Comparison of ENCODE assay signal across 17 cellular contexts in genomic region chr21:28746166-28746565, GRCh38.
"Had no signal": no experiment of that assay in that cellular context is flagged by ENCODE, and none has a peak within 500 bp of the region (broad histone marks: within the 10 kb centered on the region; RNA-seq: fewer than 3 reads in every experiment).

No MANE protein-coding gene starts in this region.

- H3K36me3 ChIP-seq: adrenal gland, ascending aorta, breast epithelium, esophagus squamous epithelium, gastroesophageal sphincter, heart right ventricle had no signal

- H3K27ac Mint-ChIP-seq: activated CD4-positive, alpha-beta memory T cell treated with anti-CD3 and anti-CD28 coated beads, Interleukin-2, amount 10 ng/mL, durations not matched to agents 7 days and 5 days; activated CD4-positive, alpha-beta T cell treated with anti-CD3 and anti-CD28 coated beads, Interleukin-2, amount 10 ng/mL, durations not matched to agents 7 days and 5 days; activated naive CD8-positive, alpha-beta T cell; activated T-helper 17 cell treated with anti-CD3 and anti-CD28 coated beads, Interleukin-2, amount 50 U/mL, for 72 hours; brain; effector memory CD8-positive, alpha-beta T cell; WTC11 had no signal

- H3K36me3 Mint-ChIP-seq: brain had no signal

- H3K4me1 ChIP-seq: breast epithelium had no signal

- H3K27me3 Mint-ChIP-seq: activated CD4-positive, alpha-beta memory T cell treated with anti-CD3 and anti-CD28 coated beads, Interleukin-2, amount 10 ng/mL, durations not matched to agents 7 days and 5 days; activated CD4-positive, alpha-beta T cell treated with anti-CD3 and anti-CD28 coated beads, Interleukin-2, amount 10 ng/mL, durations not matched to agents 7 days and 5 days; activated naive CD8-positive, alpha-beta T cell; activated T-helper 17 cell treated with anti-CD3 and anti-CD28 coated beads, Interleukin-2, amount 50 U/mL, for 72 hours; brain; central memory CD8-positive, alpha-beta T cell; effector memory CD8-positive, alpha-beta T cell had no signal

- DNase-seq: cortex of kidney, esophagus squamous epithelium had no signal

- H3K9me3 ChIP-seq: adrenal gland, ascending aorta, breast epithelium, esophagus squamous epithelium, gastroesophageal sphincter had no signal

- H3K4me3 Mint-ChIP-seq: activated CD4-positive, alpha-beta memory T cell treated with anti-CD3 and anti-CD28 coated beads, Interleukin-2, amount 10 ng/mL, durations not matched to agents 7 days and 5 days; activated CD4-positive, alpha-beta T cell treated with anti-CD3 and anti-CD28 coated beads, Interleukin-2, amount 10 ng/mL, durations not matched to agents 7 days and 5 days; activated naive CD8-positive, alpha-beta T cell; activated T-cell treated with anti-CD3 and anti-CD28 coated beads, Interleukin-2, amount 50 U/mL, for 4 hours; activated T-helper 17 cell treated with anti-CD3 and anti-CD28 coated beads, Interleukin-2, amount 50 U/mL, for 72 hours; brain; central memory CD8-positive, alpha-beta T cell; effector memory CD8-positive, alpha-beta T cell; WTC11 had no signal

- H3K27me3 ChIP-seq: adrenal gland, ascending aorta, breast epithelium, esophagus squamous epithelium, gastroesophageal sphincter, heart right ventricle had no signal

- H3K9me3 Mint-ChIP-seq: activated CD4-positive, alpha-beta memory T cell treated with anti-CD3 and anti-CD28 coated beads, Interleukin-2, amount 10 ng/mL, durations not matched to agents 7 days and 5 days; activated CD4-positive, alpha-beta T cell treated with anti-CD3 and anti-CD28 coated beads, Interleukin-2, amount 10 ng/mL, durations not matched to agents 7 days and 5 days; activated T-cell treated with anti-CD3 and anti-CD28 coated beads, Interleukin-2, amount 50 U/mL, for 4 hours; activated T-helper 17 cell treated with anti-CD3 and anti-CD28 coated beads, Interleukin-2, amount 50 U/mL, for 72 hours; central memory CD8-positive, alpha-beta T cell; effector memory CD8-positive, alpha-beta T cell had no signal

- H3K27ac ChIP-seq: epithelial cell of prostate had no signal

- H3K4me1 Mint-ChIP-seq: activated CD4-positive, alpha-beta memory T cell treated with anti-CD3 and anti-CD28 coated beads, Interleukin-2, amount 10 ng/mL, durations not matched to agents 7 days and 5 days; activated CD4-positive, alpha-beta T cell treated with anti-CD3 and anti-CD28 coated beads, Interleukin-2, amount 10 ng/mL, durations not matched to agents 7 days and 5 days; activated T-helper 17 cell treated with anti-CD3 and anti-CD28 coated beads, Interleukin-2, amount 50 U/mL, for 72 hours; brain; WTC11 had no signal
